ENCODE assay signal across 12 cellular contexts in the genomic region with DNA sequence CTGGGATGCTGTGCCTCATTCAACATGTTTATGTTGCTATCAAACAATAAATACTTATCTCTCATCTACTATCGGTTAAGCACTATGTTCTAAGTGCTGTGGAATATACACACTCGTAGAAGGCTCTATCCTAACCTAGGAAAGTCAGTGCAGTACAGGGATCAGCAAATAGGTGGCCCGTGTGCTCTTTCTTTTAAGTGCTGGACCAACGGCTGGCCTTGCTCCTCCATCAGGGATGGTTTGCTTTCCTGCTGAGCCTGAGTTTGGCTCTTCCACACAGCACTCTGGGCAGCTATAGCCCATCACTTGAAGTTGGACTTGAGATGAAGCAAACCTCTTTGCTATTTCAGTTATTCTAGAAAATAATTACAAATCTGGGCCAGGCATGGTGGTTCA.
DNase-seq lines count a peak whose midpoint lies in the region; FAIRE-seq and TF ChIP-seq lines count a peak whose summit lies in the region.
"Had no signal": no experiment of that assay in that cellular context is flagged by ENCODE, and none has a peak within 500 bp of the region (broad histone marks: within the 10 kb centered on the region; RNA-seq: fewer than 3 reads in every experiment).

No MANE protein-coding gene starts in this region.

- H3K27ac ChIP-seq in osteoblast (ENCODE audit: low read depth, low read length), result no peak overlapping the region

- no peaks in the 10 kb centered on the region for H3K79me2 ChIP-seq in osteoblast (ENCODE audit: insufficient read depth, low read length)

- TF ChIP-seq CTCF in fibroblast of mammary gland (conservative IDR thresholded peaks at IDR 0.05; ENCODE audit: control insufficient read depth, insufficient read depth, low read depth, low read length) (peak; percentile 7), osteoblast (IDR thresholded peaks at IDR 0.05; ENCODE audit: extremely low read depth, low read depth, low read length) (peak; percentile 18)

- H3K4me1 ChIP-seq in osteoblast (ENCODE audit: insufficient read depth, low read length), result no peaks in the 10 kb centered on the region
- H3K4me1 ChIP-seq: HAP-1 had no signal

- no peak for FAIRE-seq in urothelium cell line (lab: Jason Lieb, UNC)
- FAIRE-seq: colon had no signal

- no peak overlapping the region for H2AFZ ChIP-seq in osteoblast (ENCODE audit: low read length)

- H3K4me3 ChIP-seq in fibroblast of mammary gland (ENCODE audit: control insufficient read depth, low read depth, low read length), result no peak overlapping the region
- no peak overlapping the region for H3K4me3 ChIP-seq in osteoblast (ENCODE audit: insufficient read depth, low read length)
- H3K4me3 ChIP-seq: HAP-1 had no signal

- peak; percentile 2 for DNase-seq in DMS153 treated with DMSO at 0.1 percent for 48 hours (lab: John Stamatoyannopoulos, UW; ENCODE audit: unreplicated experiment)
- no peak for DNase-seq in DMS153 (lab: John Stamatoyannopoulos, UW)
- peak; percentile 22 for DNase-seq in NCI-H1694 (lab: John Stamatoyannopoulos, UW)
- DNase-seq in fibroblast of mammary gland (ENCODE audit: low read depth), result peak; percentile 4
- peak; percentile 72 for DNase-seq in osteoblast (ENCODE audit: insufficient read length, low spot score, missing footprints)
- no peak for DNase-seq in G401 (ENCODE audit: low spot score)
- no peak for DNase-seq in urothelium cell line (ENCODE audit: low spot score)
- DNase-seq in NOMO-1 treated with dmso at 0.1 percent for 144 hours (lab: John Stamatoyannopoulos, UW; ENCODE audit: unreplicated experiment), result no peak
- DNase-seq: activated CD8-positive, alpha-beta memory T cell treated with anti-CD3 and anti-CD28 coated beads, Interleukin-2, amount 50 U/mL, for 4 hours; T-cell had no signal

- H3K36me3 ChIP-seq in osteoblast (ENCODE audit: insufficient read depth, low read length), result no peaks in the 10 kb centered on the region
- H3K36me3 ChIP-seq: HAP-1 had no signal

- H4K20me1 ChIP-seq in osteoblast (ENCODE audit: insufficient read depth, low read length), result no peaks in the 10 kb centered on the region

- H3K9me3 ChIP-seq in osteoblast (ENCODE audit: low read depth, low read length), result no peaks in the 10 kb centered on the region
- H3K9me3 ChIP-seq: HAP-1 had no signal

- no peaks in the 10 kb centered on the region for H3K27me3 ChIP-seq in osteoblast (ENCODE audit: insufficient read depth, low read length)

- in situ Hi-C loops in G401 (cut with HindIII; ENCODE audit: low sequenced_read_pairs), result no loop called here

- H3K4me2 ChIP-seq in osteoblast (ENCODE audit: insufficient read depth, low read length), result no peak overlapping the region

Comparison
In these comparisons a context has a peak if more than half of its experiments do, and no peak if none do; other contexts are left out.
1. DNase-seq: peak in DMS153 treated with DMSO at 0.1 percent for 48 hours (single experiment), NCI-H1694 (single experiment), fibroblast of mammary gland (single experiment) and osteoblast (single experiment); none in DMS153 (single experiment), G401 (single experiment), urothelium cell line (single experiment) and NOMO-1 treated with dmso at 0.1 percent for 144 hours (single experiment).